Comparison of ENCODE assay signal across 11 cellular contexts in genomic region chr5:55437452-55437851, GRCh38.
A peak's percentile ranks its signal among the peaks of the same experiment; 100 is the strongest.
DNase-seq lines count a peak whose midpoint lies in the region; ATAC-seq and TF ChIP-seq lines count a peak whose summit lies in the region.
"Had no signal": no experiment of that assay in that cellular context is flagged by ENCODE, and none has a peak within 500 bp of the region (broad histone marks: within the 10 kb centered on the region; RNA-seq: fewer than 3 reads in every experiment).

No MANE protein-coding gene starts in this region.

- no CpG with 5 or more reads among the region's 1 CpG for WGBS in mesodermal cell (ENCODE audit: insufficient coverage in 2 of 2), 2 experiments
- 84 to 97% methylated on average over 1 of the region's 1 CpG for WGBS in thyroid gland, 2 donors

- H3K36me3 ChIP-seq in SJCRH30: no peaks in the 10 kb centered on the region
- H3K36me3 ChIP-seq in mesodermal cell (ENCODE audit: control insufficient read depth, insufficient read depth, low read length): peaks cover 36% of the 10 kb centered on the region
- no peaks in the 10 kb centered on the region for H3K36me3 ChIP-seq in thyroid gland
- H3K36me3 ChIP-seq: neural progenitor cell had no signal

- intact Hi-C loops in thyroid gland (cut with DNase I): loop anchor here (10.0 kb wide), 1 partner anchor 97 kb away; the partner anchor contains the start of gene PLPP1

- no peak overlapping the region; the same call in 1 of the 2 replicates for H3K4me3 ChIP-seq in SJCRH30
- H3K4me3 ChIP-seq in mesodermal cell (ENCODE audit: extremely low read depth, insufficient read depth, low read length, poor library complexity, severe bottlenecking): no peak overlapping the region
- H3K4me3 ChIP-seq in thyroid gland (replicated peaks in 1 of 3): no peak overlapping the region
- H3K4me3 ChIP-seq: neural progenitor cell had no signal

- no peak for DNase-seq in SJCRH30
- no peak for DNase-seq in caudate nucleus (lab: John Stamatoyannopoulos, UW)
- no peak for DNase-seq in thyroid gland
- DNase-seq in amygdala (lab: John Stamatoyannopoulos, UW): no peak
- DNase-seq: DND-41, KBM-7, NCI-H2171 treated with DMSO at 0.1 percent for 48 hours had no signal

- TF ChIP-seq POLR2A in thyroid gland (IDR thresholded peaks at IDR 0.05): no peak

- H3K27ac ChIP-seq in SJCRH30: peak overlapping the region; percentile 74; the same call in 1 of the 2 replicates
- peak overlapping the region; percentile 87 for H3K27ac ChIP-seq in caudate nucleus (ENCODE audit: low read depth, low read length)
- peak overlapping the region; percentile 91 for H3K27ac ChIP-seq in mesodermal cell (ENCODE audit: low read depth, low read length, severe bottlenecking)
- peak overlapping the region; percentile 75 to 90 (median 86) for H3K27ac ChIP-seq in thyroid gland
- H3K27ac ChIP-seq: neural progenitor cell had no signal

- ATAC-seq in HG03108 (IDR thresholded peaks at IDR 0.05; ENCODE audit: unreplicated experiment) (no peak), HG03354 (IDR thresholded peaks at IDR 0.05; ENCODE audit: poor library complexity, severe bottlenecking, unreplicated experiment) (no peak)

- H3K9me3 ChIP-seq in SJCRH30 (replicated peaks) (0 out of 2 replicates have a peak, but pooled peaks cover 3% of the 10 kb centered on the region), mesodermal cell (ENCODE audit: control insufficient read depth, low read length) (peaks cover 5% of the 10 kb centered on the region), thyroid gland (no peaks in the 10 kb centered on the region)

- no peaks in the 10 kb centered on the region for H3K27me3 ChIP-seq in SJCRH30
- no peaks in the 10 kb centered on the region for H3K27me3 ChIP-seq in thyroid gland
- H3K27me3 ChIP-seq: neural progenitor cell had no signal

- no peak for TF ChIP-seq CTCF in thyroid gland (IDR thresholded peaks at IDR 0.05)

- H3K4me1 ChIP-seq in SJCRH30 (peaks cover 29% of the 10 kb centered on the region), mesodermal cell (ENCODE audit: control insufficient read depth, insufficient read depth, low read length, poor library complexity, severe bottlenecking) (peaks cover 25% of the 10 kb centered on the region), thyroid gland (peaks cover 33 to 43% of the 10 kb centered on the region in 2 donors)
